ENCODE assay signal across 21 cellular contexts in genomic region chr11:57343825-57344224, GRCh38. TPM values are rescaled to one million over a fixed set of nuclear protein-coding genes. Genes with fewer than 3 reads are reported as not detected.
DNase-seq lines count a peak whose midpoint lies in the region; ATAC-seq and TF ChIP-seq lines count a peak whose summit lies in the region.
"Had no signal": no experiment of that assay in that cellular context is flagged by ENCODE, and none has a peak within 500 bp of the region (broad histone marks: within the 10 kb centered on the region; RNA-seq: fewer than 3 reads in every experiment).

No MANE protein-coding gene starts in this region.

- TF ChIP-seq CTCF in HEK293 (tag by site-specific recombination; IDR thresholded peaks at IDR 0.05) = no peak
- TF ChIP-seq CTCF in mesothelial cell of epicardium (IDR thresholded peaks at IDR 0.05; ENCODE audit: unreplicated experiment) = no peak

- CTCF ChIA-PET in HEK293 (lab: Yijun Ruan, JAX) = interaction anchor here (0.6 to 1.8 kb wide), 8 partner anchors 75 to 1170 kb away, joined by 3 to 5 read pairs (median 4); no protein-coding TSS in a partner anchor

- POLR2A ChIA-PET in HEK293 (lab: Yijun Ruan, JAX) = no interaction called here

- no peak for ATAC-seq in HG03139 (IDR thresholded peaks at IDR 0.05; ENCODE audit: unreplicated experiment)
- ATAC-seq: left cardiac atrium; stimulated activated effector memory CD8-positive, alpha-beta T cell treated with anti-CD3 and anti-CD28 coated beads, Interleukin-12 subunit alpha, Interleukin-12 subunit beta, amount 100 ng/mL, for 72 hours had no signal

- H3K27me3 Mint-ChIP-seq in mesothelial cell of epicardium (ENCODE audit: low read depth) = no peaks in the 10 kb centered on the region
- H3K27me3 Mint-ChIP-seq: activated B cell treated with CpG ODN at 0.5 μM for 24 hours had no signal

- H3K4me3 Mint-ChIP-seq in mesothelial cell of epicardium = no peak overlapping the region
- H3K4me3 Mint-ChIP-seq: activated B cell treated with CpG ODN at 0.5 μM for 24 hours; activated T-helper 1 cell treated with anti-CD3 and anti-CD28 coated beads, Interleukin-12 subunit alpha, Interleukin-12 subunit beta, Interleukin-2, Interleukin-4 antibody, amounts not matched to agents 30 ng/mL and 10 ng/mL and 1 ng/mL, durations not matched to agents 14 hours and 24 hours and 36 hours; B cell; IgD-negative memory B cell; stimulated activated effector memory CD8-positive, alpha-beta T cell treated with anti-CD3 and anti-CD28 coated beads, Interleukin-12 subunit alpha, Interleukin-12 subunit beta, amount 100 ng/mL, for 72 hours had no signal

- no peaks in the 10 kb centered on the region for H3K9me3 ChIP-seq in HEK293 (ENCODE audit: control insufficient read depth, insufficient read depth, low read depth, low read length)
- H3K9me3 ChIP-seq: SJCRH30, thyroid gland had no signal

- H3K27ac ChIP-seq in HEK293 (ENCODE audit: extremely low read depth, low read depth, low read length) = no peak overlapping the region
- H3K27ac ChIP-seq: SJCRH30, thyroid gland had no signal

- H3K36me3 ChIP-seq in HEK293 (ENCODE audit: control insufficient read depth in 2 of 2, insufficient read depth in 1 of 2, low read length in 2 of 2) = no peaks in the 10 kb centered on the region
- H3K36me3 ChIP-seq: SJCRH30, thyroid gland had no signal

- no peak overlapping the region for H3K4me3 ChIP-seq in HEK293 (ENCODE audit: low read depth, low read length)
- H3K4me3 ChIP-seq: SJCRH30, thyroid gland had no signal

- no peaks in the 10 kb centered on the region for H3K36me3 Mint-ChIP-seq in mesothelial cell of epicardium
- H3K36me3 Mint-ChIP-seq: IgD-negative memory B cell; stimulated activated effector memory CD8-positive, alpha-beta T cell treated with anti-CD3 and anti-CD28 coated beads, Interleukin-12 subunit alpha, Interleukin-12 subunit beta, amount 100 ng/mL, for 72 hours had no signal

- H3K4me1 Mint-ChIP-seq in mesothelial cell of epicardium = peaks cover 30% of the 10 kb centered on the region

- H3K27ac Mint-ChIP-seq in mesothelial cell of epicardium = peak overlapping the region; percentile 67
- H3K27ac Mint-ChIP-seq: activated B cell treated with CpG ODN at 0.5 μM for 24 hours; activated T-helper 1 cell treated with anti-CD3 and anti-CD28 coated beads, Interleukin-12 subunit alpha, Interleukin-12 subunit beta, Interleukin-2, Interleukin-4 antibody, amounts not matched to agents 30 ng/mL and 10 ng/mL and 1 ng/mL, durations not matched to agents 14 hours and 24 hours and 36 hours; B cell; IgD-negative memory B cell; stimulated activated effector memory CD8-positive, alpha-beta T cell treated with anti-CD3 and anti-CD28 coated beads, Interleukin-12 subunit alpha, Interleukin-12 subunit beta, amount 100 ng/mL, for 72 hours had no signal

- H3K4me1 ChIP-seq in HEK293 (ENCODE audit: control insufficient read depth, insufficient read depth, low read length) = no peaks in the 10 kb centered on the region
- H3K4me1 ChIP-seq: SJCRH30, thyroid gland had no signal

- DNase-seq in NCI-H2171 (lab: John Stamatoyannopoulos, UW) = peak; percentile 58
- DNase-seq in mesothelial cell of epicardium (ENCODE audit: low spot score in 2 of 2, unreplicated experiment in 2 of 2) = no peak
- no peak for DNase-seq in NCI-H128 (lab: John Stamatoyannopoulos, UW; ENCODE audit: unreplicated experiment)
- DNase-seq: activated B cell treated with CpG ODN at 0.5 μM for 24 hours, dermis blood vessel endothelial cell, left cardiac atrium, OCI-M1, SJCRH30, thyroid gland had no signal

- H3K9me3 Mint-ChIP-seq in mesothelial cell of epicardium = no peaks in the 10 kb centered on the region
- H3K9me3 Mint-ChIP-seq: activated B cell treated with CpG ODN at 0.5 μM for 24 hours; activated T-helper 1 cell treated with anti-CD3 and anti-CD28 coated beads, Interleukin-12 subunit alpha, Interleukin-12 subunit beta, Interleukin-2, Interleukin-4 antibody, amounts not matched to agents 30 ng/mL and 10 ng/mL and 1 ng/mL, durations not matched to agents 14 hours and 24 hours and 36 hours; IgD-negative memory B cell; stimulated activated effector memory CD8-positive, alpha-beta T cell treated with anti-CD3 and anti-CD28 coated beads, Interleukin-12 subunit alpha, Interleukin-12 subunit beta, amount 100 ng/mL, for 72 hours had no signal

TF ChIP-seq in HEK293, 187 proteins besides CTCF, POLR2A, EP300 and RAD21:
- peak; percentile 83 for TF ChIP-seq ZBTB20 (tag by site-specific recombination; IDR thresholded peaks at IDR 0.05)
- no peak for TF ChIP-seq ZNF621 (tag by site-specific recombination; IDR thresholded peaks at IDR 0.05)
- no peak for TF ChIP-seq ZNF394 (tag by site-specific recombination; IDR thresholded peaks at IDR 0.05; ENCODE audit: borderline replicate concordance)
- no peak for TF ChIP-seq SP2 (tag by site-specific recombination; IDR thresholded peaks at IDR 0.05)
- no peak for TF ChIP-seq ZNF561 (tag by site-specific recombination; IDR thresholded peaks at IDR 0.05; ENCODE audit: borderline replicate concordance)
- TF ChIP-seq SETDB1 (IDR thresholded peaks at IDR 0.05; ENCODE audit: insufficient read length, low read length) = no peak
- TF ChIP-seq ZBTB10 (tag by site-specific recombination; IDR thresholded peaks at IDR 0.05) = no peak
- peak; percentile 45; the same call in 1 of the 2 replicates for TF ChIP-seq FEZF1 (tag by site-specific recombination; IDR thresholded peaks at IDR 0.05)
- no peak for TF ChIP-seq ZNF639 (tag by site-specific recombination; IDR thresholded peaks at IDR 0.05)
- TF ChIP-seq ZBTB44 (tag by site-specific recombination; IDR thresholded peaks at IDR 0.05) = peak; percentile 86
- no peak for TF ChIP-seq ZNF488 (tag by site-specific recombination; IDR thresholded peaks at IDR 0.05)
- TF ChIP-seq ZNF544 (tag by site-specific recombination; IDR thresholded peaks at IDR 0.05) = no peak
- no peak for TF ChIP-seq ZNF701 (tag by site-specific recombination; IDR thresholded peaks at IDR 0.05)
TF ChIP-seq in HEK293: peak in this region for 3.

RNA-seq across cellular contexts. Expression of gene P2RX3, which starts 5.7 kb away (rescaled TPM):
- 2.0 to 3.1 TPM (median 2.6 TPM) in 3 replicates for total RNA-seq in mesothelial cell of epicardium
- total RNA-seq: activated B cell treated with CpG ODN at 0.5 μM for 24 hours; activated CD8-positive, alpha-beta memory T cell treated with anti-CD3 and anti-CD28 coated beads for 36 hours; activated T-helper 1 cell treated with anti-CD3 and anti-CD28 coated beads, Interleukin-12 subunit alpha, Interleukin-12 subunit beta, Interleukin-2, Interleukin-4 antibody, amounts not matched to agents 30 ng/mL and 10 ng/mL and 1 ng/mL, durations not matched to agents 14 hours and 24 hours and 36 hours; B cell; dermis blood vessel endothelial cell; epithelial cell of proximal tubule; frontal cortex; mesenteric fat pad; renal cortical epithelial cell; SJCRH30; T-helper 2 cell treated with Interferon-gamma antibody and Interleukin-4, amounts not matched to agents 100 ng/mL and 5 ng/mL, for 36 hours; thyroid gland had no signal

RNA-seq across cellular contexts. Expression of gene SSRP1, which starts 8.1 kb away (rescaled TPM):
- total RNA-seq in mesothelial cell of epicardium = 106 to 110 TPM (median 108 TPM) in 3 replicates

RNA-seq across cellular contexts. Expression of gene TNKS1BP1, which starts 19.1 kb away (rescaled TPM):
- 201 to 216 TPM (median 216 TPM) in 3 replicates for total RNA-seq in mesothelial cell of epicardium

RNA-seq across cellular contexts. Expression of gene PRG3, which starts 37.1 kb away (rescaled TPM):
- not detected in 3 replicates for total RNA-seq in mesothelial cell of epicardium
- total RNA-seq: activated B cell treated with CpG ODN at 0.5 μM for 24 hours; activated CD8-positive, alpha-beta memory T cell treated with anti-CD3 and anti-CD28 coated beads for 36 hours; activated T-helper 1 cell treated with anti-CD3 and anti-CD28 coated beads, Interleukin-12 subunit alpha, Interleukin-12 subunit beta, Interleukin-2, Interleukin-4 antibody, amounts not matched to agents 30 ng/mL and 10 ng/mL and 1 ng/mL, durations not matched to agents 14 hours and 24 hours and 36 hours; B cell; dermis blood vessel endothelial cell; epithelial cell of proximal tubule; frontal cortex; left cardiac atrium; mesenteric fat pad; renal cortical epithelial cell; SJCRH30; T-helper 2 cell treated with Interferon-gamma antibody and Interleukin-4, amounts not matched to agents 100 ng/mL and 5 ng/mL, for 36 hours; thyroid gland had no signal

RNA-seq across cellular contexts. Expression of gene PRG2, which starts 46.6 kb away (rescaled TPM):
- total RNA-seq in mesothelial cell of epicardium = 0.27 TPM in 1 of 3 replicates, not detected in the others
- total RNA-seq: activated T-helper 1 cell treated with anti-CD3 and anti-CD28 coated beads, Interleukin-12 subunit alpha, Interleukin-12 subunit beta, Interleukin-2, Interleukin-4 antibody, amounts not matched to agents 30 ng/mL and 10 ng/mL and 1 ng/mL, durations not matched to agents 14 hours and 24 hours and 36 hours; B cell; dermis blood vessel endothelial cell; epithelial cell of proximal tubule; frontal cortex; left cardiac atrium; renal cortical epithelial cell; SJCRH30 had no signal
